34 cellular contexts compared by ENCODE assay signal in the genomic region with DNA sequence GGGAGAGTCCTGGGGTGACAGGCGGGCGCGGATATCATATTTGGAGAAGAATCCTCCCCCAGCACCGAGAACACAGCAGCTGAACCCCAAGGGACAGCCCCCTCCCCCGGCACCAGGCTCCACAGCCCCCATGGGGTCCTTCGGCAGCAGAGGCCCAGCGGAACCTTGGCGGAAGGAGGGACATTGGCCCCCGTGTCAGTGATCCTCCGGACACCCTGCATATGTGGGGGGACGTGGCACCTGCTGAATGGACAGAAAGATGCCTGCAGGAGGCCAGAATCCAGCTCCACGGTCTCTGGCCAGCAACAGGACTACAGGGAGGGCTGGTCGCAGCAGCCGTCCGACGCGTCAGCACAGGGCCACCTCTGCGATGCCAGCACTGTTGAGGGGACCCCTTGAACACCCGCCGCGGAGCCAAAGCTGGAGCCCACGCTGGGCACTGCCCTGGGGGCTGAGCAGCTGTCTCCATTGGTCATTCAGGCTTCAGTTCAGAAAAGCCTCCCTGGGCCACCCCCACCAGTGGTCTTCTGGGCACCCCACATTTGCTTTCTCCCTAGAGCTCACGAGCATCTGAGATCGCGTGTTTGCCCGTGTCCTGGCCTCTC.
"Had no signal": no experiment of that assay in that cellular context is flagged by ENCODE, and none has a peak within 500 bp of the region (broad histone marks: within the 10 kb centered on the region; RNA-seq: fewer than 3 reads in every experiment).

No MANE protein-coding gene starts in this region.

- H3K4me3 Mint-ChIP-seq: activated CD4-positive, alpha-beta memory T cell treated with anti-CD3 and anti-CD28 coated beads for 36 hours; activated CD4-positive, alpha-beta T cell treated with anti-CD3 and anti-CD28 coated beads for 36 hours; activated CD4-positive, alpha-beta T cell treated with anti-CD3 and anti-CD28 coated beads, Interleukin-2, amount 10 ng/mL, durations not matched to agents 24 days and 14 days; activated CD8-positive, alpha-beta memory T cell treated with anti-CD3 and anti-CD28 coated beads, Interleukin-2, amount 10 ng/mL, durations not matched to agents 7 days and 5 days; activated CD8-positive, alpha-beta T cell treated with anti-CD3 and anti-CD28 coated beads, Interleukin-2, amount 10 ng/mL, durations not matched to agents 7 days and 5 days; activated naive CD4-positive, alpha-beta T cell treated with anti-CD3 and anti-CD28 coated beads for 36 hours; activated naive CD4-positive, alpha-beta T cell treated with anti-CD3 and anti-CD28 coated beads, Interleukin-2, amount 50 U/mL, for 24 hours; activated naive CD8-positive, alpha-beta T cell treated with anti-CD3 and anti-CD28 coated beads for 36 hours; activated naive CD8-positive, alpha-beta T cell treated with anti-CD3 and anti-CD28 coated beads, Interleukin-2, amount 50 U/mL, for 24 hours; activated T-helper 1 cell treated with anti-CD3 and anti-CD28 coated beads, Interleukin-12 subunit alpha, Interleukin-12 subunit beta, Interleukin-2, Interleukin-4 antibody, amounts not matched to agents 30 ng/mL and 10 ng/mL and 1 ng/mL, durations not matched to agents 14 hours and 24 hours and 36 hours; central memory CD8-positive, alpha-beta T cell; dendritic cell treated with granulocyte-macrophage colony-stimulating factor and Interleukin-4, amounts not matched to agents 40 ng/mL and 50 ng/mL, for 4 days; endodermal cell had no signal

- DNase-seq: activated CD4-positive, alpha-beta memory T cell treated with anti-CD3 and anti-CD28 coated beads for 36 hours; activated CD4-positive, alpha-beta T cell treated with anti-CD3 and anti-CD28 coated beads for 36 hours; activated CD4-positive, alpha-beta T cell treated with anti-CD3 and anti-CD28 coated beads, Interleukin-2, amount 10 ng/mL, durations not matched to agents 24 days and 14 days; activated CD4-positive, CD25-positive, alpha-beta regulatory T cell; activated CD4-positive, CD25-positive, alpha-beta regulatory T cell treated with anti-CD3 and anti-CD28 coated beads, Interleukin-2, amount 50 U/mL, for 72 hours; activated CD8-positive, alpha-beta memory T cell treated with anti-CD3 and anti-CD28 coated beads, Interleukin-2, amount 10 ng/mL, durations not matched to agents 7 days and 5 days; activated CD8-positive, alpha-beta memory T cell treated with anti-CD3 and anti-CD28 coated beads, Interleukin-2, amount 50 U/mL, for 4 hours; activated CD8-positive, alpha-beta T cell treated with anti-CD3 and anti-CD28 coated beads, Interleukin-2, amount 10 ng/mL, durations not matched to agents 7 days and 5 days; activated effector memory CD4-positive, alpha-beta T cell treated with anti-CD3 and anti-CD28 coated beads, Interleukin-2, amount 50 U/mL, for 16 hours; activated naive CD4-positive, alpha-beta T cell treated with anti-CD3 and anti-CD28 coated beads for 36 hours; activated naive CD8-positive, alpha-beta T cell treated with anti-CD3 and anti-CD28 coated beads for 36 hours; activated naive CD8-positive, alpha-beta T cell treated with anti-CD3 and anti-CD28 coated beads, Interleukin-2, amount 50 U/mL, for 24 hours; activated T-cell treated with anti-CD3 and anti-CD28 coated beads, Interleukin-2, amount 50 U/mL, for 1 hour; activated T-cell treated with anti-CD3 and anti-CD28 coated beads, Interleukin-2, amount 50 U/mL, for 48 hours; adrenal gland; amygdala; aorta; body of pancreas; dorsolateral prefrontal cortex; effector memory CD4-positive, alpha-beta T cell; endodermal cell; foreskin fibroblast; glutamatergic neuron; T-helper 1 cell; T-helper 2 cell had no signal

- H3K4me1 ChIP-seq: adrenal gland, body of pancreas, breast epithelium had no signal

- H3K36me3 Mint-ChIP-seq: activated CD4-positive, alpha-beta memory T cell treated with anti-CD3 and anti-CD28 coated beads for 36 hours; activated CD8-positive, alpha-beta memory T cell treated with anti-CD3 and anti-CD28 coated beads, Interleukin-2, amount 10 ng/mL, durations not matched to agents 7 days and 5 days; activated naive CD8-positive, alpha-beta T cell treated with anti-CD3 and anti-CD28 coated beads for 36 hours had no signal

- H3K27ac ChIP-seq: adrenal gland, body of pancreas, breast epithelium, cardiac muscle cell, coronary artery, dorsolateral prefrontal cortex had no signal

- H3K4me3 ChIP-seq: adrenal gland, body of pancreas, breast epithelium, cardiac muscle cell, coronary artery, dorsolateral prefrontal cortex had no signal

- H3K9me3 ChIP-seq: adrenal gland, body of pancreas, breast epithelium had no signal

- H3K27me3 Mint-ChIP-seq: activated CD4-positive, alpha-beta memory T cell treated with anti-CD3 and anti-CD28 coated beads for 36 hours; activated CD4-positive, alpha-beta T cell treated with anti-CD3 and anti-CD28 coated beads for 36 hours; activated CD4-positive, alpha-beta T cell treated with anti-CD3 and anti-CD28 coated beads, Interleukin-2, amount 10 ng/mL, durations not matched to agents 24 days and 14 days; activated CD8-positive, alpha-beta memory T cell treated with anti-CD3 and anti-CD28 coated beads, Interleukin-2, amount 10 ng/mL, durations not matched to agents 7 days and 5 days; activated naive CD4-positive, alpha-beta T cell treated with anti-CD3 and anti-CD28 coated beads, Interleukin-2, amount 50 U/mL, for 24 hours; activated naive CD8-positive, alpha-beta T cell treated with anti-CD3 and anti-CD28 coated beads for 36 hours; activated naive CD8-positive, alpha-beta T cell treated with anti-CD3 and anti-CD28 coated beads, Interleukin-2, amount 50 U/mL, for 24 hours; central memory CD8-positive, alpha-beta T cell; dendritic cell treated with granulocyte-macrophage colony-stimulating factor and Interleukin-4, amounts not matched to agents 40 ng/mL and 50 ng/mL, for 4 days had no signal

- ATAC-seq: activated CD4-positive, alpha-beta T cell treated with anti-CD3 and anti-CD28 coated beads for 36 hours; activated CD8-positive, alpha-beta memory T cell treated with anti-CD3 and anti-CD28 coated beads, Interleukin-2, amount 10 ng/mL, durations not matched to agents 7 days and 5 days; activated CD8-positive, alpha-beta T cell treated with anti-CD3 and anti-CD28 coated beads, Interleukin-2, amount 10 ng/mL, durations not matched to agents 7 days and 5 days; activated naive CD8-positive, alpha-beta T cell treated with anti-CD3 and anti-CD28 coated beads, Interleukin-2, amount 50 U/mL, for 24 hours; body of pancreas; esophagus mucosa had no signal

- H3K27me3 ChIP-seq: adrenal gland, body of pancreas, breast epithelium, cardiac muscle cell, dorsolateral prefrontal cortex had no signal

- H3K27ac Mint-ChIP-seq: activated CD4-positive, alpha-beta memory T cell treated with anti-CD3 and anti-CD28 coated beads for 36 hours; activated CD4-positive, alpha-beta T cell treated with anti-CD3 and anti-CD28 coated beads for 36 hours; activated CD4-positive, alpha-beta T cell treated with anti-CD3 and anti-CD28 coated beads, Interleukin-2, amount 10 ng/mL, durations not matched to agents 24 days and 14 days; activated CD8-positive, alpha-beta memory T cell treated with anti-CD3 and anti-CD28 coated beads, Interleukin-2, amount 10 ng/mL, durations not matched to agents 7 days and 5 days; activated naive CD4-positive, alpha-beta T cell treated with anti-CD3 and anti-CD28 coated beads for 36 hours; activated naive CD4-positive, alpha-beta T cell treated with anti-CD3 and anti-CD28 coated beads, Interleukin-2, amount 50 U/mL, for 24 hours; activated naive CD8-positive, alpha-beta T cell treated with anti-CD3 and anti-CD28 coated beads for 36 hours; activated naive CD8-positive, alpha-beta T cell treated with anti-CD3 and anti-CD28 coated beads, Interleukin-2, amount 50 U/mL, for 24 hours; activated T-helper 1 cell treated with anti-CD3 and anti-CD28 coated beads, Interleukin-12 subunit alpha, Interleukin-12 subunit beta, Interleukin-2, Interleukin-4 antibody, amounts not matched to agents 30 ng/mL and 10 ng/mL and 1 ng/mL, durations not matched to agents 14 hours and 24 hours and 36 hours; activated T-helper 2 cell treated with anti-CD3 and anti-CD28 coated beads, Interferon-gamma antibody, Interleukin-2, Interleukin-4, amounts not matched to agents 10 μg/mL and 5 μg/mL and 100 μg/mL, durations not matched to agents 14 hours and 24 hours and 36 hours had no signal

- H3K4me1 Mint-ChIP-seq: activated CD4-positive, alpha-beta T cell treated with anti-CD3 and anti-CD28 coated beads, Interleukin-2, amount 10 ng/mL, durations not matched to agents 24 days and 14 days; activated CD8-positive, alpha-beta memory T cell treated with anti-CD3 and anti-CD28 coated beads, Interleukin-2, amount 10 ng/mL, durations not matched to agents 7 days and 5 days; activated naive CD8-positive, alpha-beta T cell treated with anti-CD3 and anti-CD28 coated beads, Interleukin-2, amount 50 U/mL, for 24 hours; endodermal cell had no signal

- H3K36me3 ChIP-seq: adrenal gland, breast epithelium, cardiac muscle cell had no signal

- H3K9me3 Mint-ChIP-seq: activated CD4-positive, alpha-beta memory T cell treated with anti-CD3 and anti-CD28 coated beads for 36 hours; activated CD4-positive, alpha-beta T cell treated with anti-CD3 and anti-CD28 coated beads, Interleukin-2, amount 10 ng/mL, durations not matched to agents 24 days and 14 days; activated naive CD4-positive, alpha-beta T cell treated with anti-CD3 and anti-CD28 coated beads for 36 hours; activated naive CD4-positive, alpha-beta T cell treated with anti-CD3 and anti-CD28 coated beads, Interleukin-2, amount 50 U/mL, for 24 hours; activated naive CD8-positive, alpha-beta T cell treated with anti-CD3 and anti-CD28 coated beads for 36 hours; activated naive CD8-positive, alpha-beta T cell treated with anti-CD3 and anti-CD28 coated beads, Interleukin-2, amount 50 U/mL, for 24 hours; activated T-helper 1 cell treated with anti-CD3 and anti-CD28 coated beads, Interleukin-12 subunit alpha, Interleukin-12 subunit beta, Interleukin-2, Interleukin-4 antibody, amounts not matched to agents 30 ng/mL and 10 ng/mL and 1 ng/mL, durations not matched to agents 14 hours and 24 hours and 36 hours; activated T-helper 2 cell treated with anti-CD3 and anti-CD28 coated beads, Interferon-gamma antibody, Interleukin-2, Interleukin-4, amounts not matched to agents 10 μg/mL and 5 μg/mL and 100 μg/mL, durations not matched to agents 14 hours and 24 hours and 36 hours; central memory CD8-positive, alpha-beta T cell; dendritic cell treated with granulocyte-macrophage colony-stimulating factor and Interleukin-4, amounts not matched to agents 40 ng/mL and 50 ng/mL, for 4 days; endodermal cell had no signal
